ENCODE assay signal across 36 cellular contexts in genomic region chr18:310042-310441, GRCh38.
"Had no signal": no experiment of that assay in that cellular context is flagged by ENCODE, and none has a peak within 500 bp of the region (broad histone marks: within the 10 kb centered on the region; RNA-seq: fewer than 3 reads in every experiment).

No MANE protein-coding gene starts in this region.

- H3K36me3 ChIP-seq: adrenal gland, brain microvascular endothelial cell, breast epithelium had no signal

- H3K27ac Mint-ChIP-seq: activated B cell treated with CpG ODN at 0.5 μM for 24 hours; activated CD4-positive, alpha-beta memory T cell treated with anti-CD3 and anti-CD28 coated beads for 36 hours; activated CD4-positive, alpha-beta T cell treated with anti-CD3 and anti-CD28 coated beads, Interleukin-2, amount 10 ng/mL, durations not matched to agents 24 days and 14 days; activated CD8-positive, alpha-beta T cell treated with anti-CD3 and anti-CD28 coated beads for 36 hours; activated naive CD4-positive, alpha-beta T cell treated with anti-CD3 and anti-CD28 coated beads for 36 hours; activated naive CD8-positive, alpha-beta T cell treated with anti-CD3 and anti-CD28 coated beads for 36 hours; activated T-cell treated with anti-CD3 and anti-CD28 coated beads, Interleukin-2, amount 50 U/mL, for 72 hours; activated T-helper 1 cell treated with anti-CD3 and anti-CD28 coated beads, Interleukin-12 subunit alpha, Interleukin-12 subunit beta, Interleukin-2, Interleukin-4 antibody, amounts not matched to agents 30 ng/mL and 10 ng/mL and 1 ng/mL, durations not matched to agents 14 hours and 24 hours and 36 hours; activated T-helper 17 cell treated with anti-CD3 and anti-CD28 coated beads, Interleukin-2, amount 50 U/mL, for 72 hours; T-helper 1 cell treated with Interleukin-12 subunit alpha and Interleukin-12 subunit beta and Interleukin-4 antibody, amounts not matched to agents 30 μg/mL and 1 μg/mL, for 36 hours; T-helper 2 cell treated with Interferon-gamma antibody and Interleukin-4, amounts not matched to agents 5 μg/mL and 100 μg/mL, for 36 hours had no signal

- H3K4me1 ChIP-seq: adrenal gland, body of pancreas, breast epithelium had no signal

- DNase-seq: activated B cell treated with CpG ODN at 0.5 μM for 24 hours; activated CD4-positive, alpha-beta memory T cell treated with anti-CD3 and anti-CD28 coated beads for 36 hours; activated CD4-positive, alpha-beta T cell treated with anti-CD3 and anti-CD28 coated beads for 4 hours; activated CD4-positive, alpha-beta T cell treated with anti-CD3 and anti-CD28 coated beads, Interleukin-2, amount 10 ng/mL, durations not matched to agents 24 days and 14 days; activated CD4-positive, alpha-beta T cell treated with anti-CD3 and anti-CD28 coated beads, Interleukin-2, amount 50 U/mL, for 1 hour; activated CD4-positive, alpha-beta T cell treated with anti-CD3 and anti-CD28 coated beads, Interleukin-2, amount 50 U/mL, for 4 hours; activated CD4-positive, CD25-positive, alpha-beta regulatory T cell treated with anti-CD3 and anti-CD28 coated beads, Interleukin-2, amount 50 U/mL, for 72 hours; activated CD8-positive, alpha-beta memory T cell treated with anti-CD3 and anti-CD28 coated beads, Interleukin-2, amount 50 U/mL, for 4 hours; activated CD8-positive, alpha-beta T cell treated with anti-CD3 and anti-CD28 coated beads for 36 hours; activated effector memory CD4-positive, alpha-beta T cell treated with anti-CD3 and anti-CD28 coated beads, Interleukin-2, amount 50 U/mL, for 16 hours; activated gamma-delta T cell treated with Interleukin-2 at 50 U/mL for 16 hours; activated naive CD4-positive, alpha-beta T cell; activated naive CD4-positive, alpha-beta T cell treated with anti-CD3 and anti-CD28 coated beads for 36 hours; activated naive CD4-positive, alpha-beta T cell treated with anti-CD3 and anti-CD28 coated beads, Interleukin-2, amount 50 U/mL, for 16 hours; activated naive CD8-positive, alpha-beta T cell treated with anti-CD3 and anti-CD28 coated beads for 36 hours; activated T-cell treated with anti-CD3 and anti-CD28 coated beads for 4 hours; activated T-cell treated with anti-CD3 and anti-CD28 coated beads, Interleukin-2, amount 50 U/mL, for 1 hour; activated T-cell treated with anti-CD3 and anti-CD28 coated beads, Interleukin-2, amount 50 U/mL, for 4 hours; activated T-cell treated with anti-CD3 and anti-CD28 coated beads, Interleukin-2, amount 50 U/mL, for 72 hours; adrenal gland; amniotic stem cell; aorta; body of pancreas; brain microvascular endothelial cell; central memory CD4-positive, alpha-beta T cell; T-helper 2 cell; T-helper 9 cell had no signal

- H3K4me3 Mint-ChIP-seq: activated B cell treated with CpG ODN at 0.5 μM for 24 hours; activated CD4-positive, alpha-beta memory T cell treated with anti-CD3 and anti-CD28 coated beads for 36 hours; activated CD4-positive, alpha-beta T cell treated with anti-CD3 and anti-CD28 coated beads, Interleukin-2, amount 10 ng/mL, durations not matched to agents 24 days and 14 days; activated CD8-positive, alpha-beta T cell treated with anti-CD3 and anti-CD28 coated beads for 36 hours; activated naive CD4-positive, alpha-beta T cell treated with anti-CD3 and anti-CD28 coated beads for 36 hours; activated naive CD8-positive, alpha-beta T cell treated with anti-CD3 and anti-CD28 coated beads for 36 hours; activated T-cell treated with anti-CD3 and anti-CD28 coated beads, Interleukin-2, amount 50 U/mL, for 4 hours; activated T-cell treated with anti-CD3 and anti-CD28 coated beads, Interleukin-2, amount 50 U/mL, for 72 hours; activated T-helper 1 cell treated with anti-CD3 and anti-CD28 coated beads, Interleukin-12 subunit alpha, Interleukin-12 subunit beta, Interleukin-2, Interleukin-4 antibody, amounts not matched to agents 30 ng/mL and 10 ng/mL and 1 ng/mL, durations not matched to agents 14 hours and 24 hours and 36 hours; activated T-helper 17 cell treated with anti-CD3 and anti-CD28 coated beads, Interleukin-2, amount 50 U/mL, for 72 hours; T-helper 1 cell treated with Interleukin-12 subunit alpha and Interleukin-12 subunit beta and Interleukin-4 antibody, amounts not matched to agents 30 μg/mL and 1 μg/mL, for 36 hours; T-helper 2 cell treated with Interferon-gamma antibody and Interleukin-4, amounts not matched to agents 5 μg/mL and 100 μg/mL, for 36 hours had no signal

- H3K4me3 ChIP-seq: adrenal gland, body of pancreas, breast epithelium had no signal

- H3K4me1 Mint-ChIP-seq: activated B cell treated with CpG ODN at 0.5 μM for 24 hours; activated CD4-positive, alpha-beta T cell treated with anti-CD3 and anti-CD28 coated beads, Interleukin-2, amount 10 ng/mL, durations not matched to agents 24 days and 14 days; activated naive CD8-positive, alpha-beta T cell treated with anti-CD3 and anti-CD28 coated beads for 36 hours; activated T-helper 17 cell treated with anti-CD3 and anti-CD28 coated beads, Interleukin-2, amount 50 U/mL, for 72 hours had no signal

- H3K9me3 ChIP-seq: adrenal gland, body of pancreas, breast epithelium had no signal

- FAIRE-seq: astrocyte, TTC549 had no signal

- H3K27me3 ChIP-seq: adrenal gland, body of pancreas, breast epithelium had no signal

- H3K36me3 Mint-ChIP-seq: activated CD4-positive, alpha-beta memory T cell treated with anti-CD3 and anti-CD28 coated beads for 36 hours; activated naive CD4-positive, alpha-beta T cell treated with anti-CD3 and anti-CD28 coated beads, Interleukin-2, amount 50 U/mL, for 72 hours; activated naive CD8-positive, alpha-beta T cell treated with anti-CD3 and anti-CD28 coated beads for 36 hours had no signal

- H3K9me3 Mint-ChIP-seq: activated B cell treated with CpG ODN at 0.5 μM for 24 hours; activated CD4-positive, alpha-beta memory T cell treated with anti-CD3 and anti-CD28 coated beads for 36 hours; activated CD4-positive, alpha-beta T cell treated with anti-CD3 and anti-CD28 coated beads, Interleukin-2, amount 10 ng/mL, durations not matched to agents 24 days and 14 days; activated CD8-positive, alpha-beta T cell treated with anti-CD3 and anti-CD28 coated beads for 36 hours; activated naive CD4-positive, alpha-beta T cell treated with anti-CD3 and anti-CD28 coated beads for 36 hours; activated naive CD4-positive, alpha-beta T cell treated with anti-CD3 and anti-CD28 coated beads, Interleukin-2, amount 50 U/mL, for 72 hours; activated naive CD8-positive, alpha-beta T cell treated with anti-CD3 and anti-CD28 coated beads for 36 hours; activated T-cell treated with anti-CD3 and anti-CD28 coated beads, Interleukin-2, amount 50 U/mL, for 4 hours; activated T-cell treated with anti-CD3 and anti-CD28 coated beads, Interleukin-2, amount 50 U/mL, for 72 hours; activated T-helper 1 cell treated with anti-CD3 and anti-CD28 coated beads, Interleukin-12 subunit alpha, Interleukin-12 subunit beta, Interleukin-2, Interleukin-4 antibody, amounts not matched to agents 30 ng/mL and 10 ng/mL and 1 ng/mL, durations not matched to agents 14 hours and 24 hours and 36 hours; activated T-helper 17 cell treated with anti-CD3 and anti-CD28 coated beads, Interleukin-2, amount 50 U/mL, for 72 hours; T-helper 1 cell treated with Interleukin-12 subunit alpha and Interleukin-12 subunit beta and Interleukin-4 antibody, amounts not matched to agents 30 μg/mL and 1 μg/mL, for 36 hours; T-helper 2 cell treated with Interferon-gamma antibody and Interleukin-4, amounts not matched to agents 5 μg/mL and 100 μg/mL, for 36 hours had no signal

- ATAC-seq: activated CD8-positive, alpha-beta T cell treated with anti-CD3 and anti-CD28 coated beads for 36 hours; activated naive CD4-positive, alpha-beta T cell treated with anti-CD3 and anti-CD28 coated beads, Interleukin-2, amount 50 U/mL, for 72 hours; activated T-cell treated with anti-CD3 and anti-CD28 coated beads, Interleukin-2, amount 50 U/mL, for 4 hours; activated T-cell treated with anti-CD3 and anti-CD28 coated beads, Interleukin-2, amount 50 U/mL, for 72 hours; activated T-helper 17 cell treated with anti-CD3 and anti-CD28 coated beads, Interleukin-2, amount 50 U/mL, for 72 hours; body of pancreas had no signal

- H3K27ac ChIP-seq: adrenal gland, body of pancreas, brain microvascular endothelial cell, breast epithelium, VCaP had no signal
